ENCODE assay signal across 1 cellular context in genomic region chr6:26028753-26029569, GRCh38.
TF ChIP-seq lines count a peak whose summit lies in the region.

No MANE protein-coding gene starts in this region.

TF ChIP-seq in GM12878, 131 proteins besides CTCF, POLR2A, EP300 and RAD21 (continued from another document):
- peak; percentile 88 for TF ChIP-seq ZNF592 (IDR thresholded peaks at IDR 0.05)
- TF ChIP-seq ZNF687 (IDR thresholded peaks at IDR 0.05): peak; percentile 89
- peak; percentile 63 for TF ChIP-seq MLLT1 (IDR thresholded peaks at IDR 0.05)
- TF ChIP-seq ZBTB40 (IDR thresholded peaks at IDR 0.05; ENCODE audit: borderline replicate concordance): no peak
- no peak for TF ChIP-seq IKZF1 (conservative IDR thresholded peaks at IDR 0.05)
